ENCODE assay signal across 1 cellular context in the genomic region with DNA sequence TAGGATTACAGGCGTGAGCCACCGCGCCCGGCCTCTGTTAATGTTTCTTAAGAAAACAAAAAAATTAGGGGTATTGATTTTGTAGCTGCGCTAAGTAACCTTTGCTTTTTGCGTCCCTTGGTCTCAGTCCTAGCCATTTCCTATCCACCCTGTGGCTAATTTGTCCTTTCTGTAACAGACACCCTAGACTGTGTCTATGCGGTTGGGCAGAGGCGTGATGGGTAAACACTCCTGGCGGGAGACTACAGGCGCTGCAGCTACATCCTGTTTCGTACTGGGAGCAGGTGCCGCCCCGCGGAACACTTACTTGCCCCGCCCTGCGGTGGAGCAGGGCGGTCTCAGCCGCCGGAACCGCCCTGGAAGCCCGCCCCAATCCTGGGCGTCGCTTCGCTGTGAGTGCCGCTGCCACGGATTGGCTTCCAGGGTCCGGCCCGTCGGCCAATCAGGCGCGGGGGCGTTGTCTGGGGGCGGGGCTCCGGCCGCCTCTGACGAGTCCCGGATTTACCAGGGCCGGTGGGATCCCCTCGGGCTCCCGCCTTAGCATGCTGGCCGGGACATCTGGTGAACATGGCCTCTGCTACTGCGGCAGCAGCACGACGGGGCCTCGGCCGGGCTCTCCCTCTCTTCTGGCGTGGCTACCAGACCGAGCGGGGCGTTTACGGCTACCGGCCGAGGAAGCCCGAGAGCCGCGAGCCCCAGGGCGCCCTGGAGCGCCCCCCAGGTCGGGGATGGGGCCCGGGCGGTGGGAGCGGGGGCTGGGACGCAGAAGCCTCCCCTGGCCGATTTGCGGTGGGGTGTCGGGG.
A peak's percentile ranks its signal among the peaks of the same experiment; 100 is the strongest.
TF ChIP-seq lines count a peak whose summit lies in the region.

A gene with protein sequence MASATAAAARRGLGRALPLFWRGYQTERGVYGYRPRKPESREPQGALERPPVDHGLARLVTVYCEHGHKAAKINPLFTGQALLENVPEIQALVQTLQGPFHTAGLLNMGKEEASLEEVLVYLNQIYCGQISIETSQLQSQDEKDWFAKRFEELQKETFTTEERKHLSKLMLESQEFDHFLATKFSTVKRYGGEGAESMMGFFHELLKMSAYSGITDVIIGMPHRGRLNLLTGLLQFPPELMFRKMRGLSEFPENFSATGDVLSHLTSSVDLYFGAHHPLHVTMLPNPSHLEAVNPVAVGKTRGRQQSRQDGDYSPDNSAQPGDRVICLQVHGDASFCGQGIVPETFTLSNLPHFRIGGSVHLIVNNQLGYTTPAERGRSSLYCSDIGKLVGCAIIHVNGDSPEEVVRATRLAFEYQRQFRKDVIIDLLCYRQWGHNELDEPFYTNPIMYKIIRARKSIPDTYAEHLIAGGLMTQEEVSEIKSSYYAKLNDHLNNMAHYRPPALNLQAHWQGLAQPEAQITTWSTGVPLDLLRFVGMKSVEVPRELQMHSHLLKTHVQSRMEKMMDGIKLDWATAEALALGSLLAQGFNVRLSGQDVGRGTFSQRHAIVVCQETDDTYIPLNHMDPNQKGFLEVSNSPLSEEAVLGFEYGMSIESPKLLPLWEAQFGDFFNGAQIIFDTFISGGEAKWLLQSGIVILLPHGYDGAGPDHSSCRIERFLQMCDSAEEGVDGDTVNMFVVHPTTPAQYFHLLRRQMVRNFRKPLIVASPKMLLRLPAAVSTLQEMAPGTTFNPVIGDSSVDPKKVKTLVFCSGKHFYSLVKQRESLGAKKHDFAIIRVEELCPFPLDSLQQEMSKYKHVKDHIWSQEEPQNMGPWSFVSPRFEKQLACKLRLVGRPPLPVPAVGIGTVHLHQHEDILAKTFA (plus strand): TSS at position 488 of the 803 bp plus-strand sequence. CDS start 80 bp downstream, at position 568.

TF ChIP-seq in K562, 482 proteins besides CTCF, POLR2A, EP300 and RAD21 (continued from another document and continues in another):
- TF ChIP-seq SP2 (IDR thresholded peaks at IDR 0.05; ENCODE audit: extremely low read depth, low read depth, low read length, poor library complexity, severe bottlenecking) (peak; percentile 44), CXXC5 (CRISPR knock-in tag; IDR thresholded peaks at IDR 0.05) (peak; percentile 74), MBD1 (CRISPR knock-in tag; IDR thresholded peaks at IDR 0.05) (no peak), UBTF (IDR thresholded peaks at IDR 0.05; ENCODE audit: borderline replicate concordance in 1 of 2, low read depth in 2 of 2, low read length in 2 of 2) (0 out of 4 replicates have a peak, but pooled peaks of 1 of the 2 experiments have one; percentile 22), RBFOX2 (IDR thresholded peaks at IDR 0.05; ENCODE audit: low read depth, low read length) (peak; percentile 95), HOXB6 (CRISPR knock-in tag; IDR thresholded peaks at IDR 0.05; ENCODE audit: borderline replicate concordance) (no peak), CBX3 (IDR thresholded peaks at IDR 0.05; ENCODE audit: borderline replicate concordance in 1 of 2, low read length in 2 of 2) (peak in 1 of 2 experiments; percentile 87; a peak in 2 of 3 replicates), HMG20B (CRISPR knock-in tag; IDR thresholded peaks at IDR 0.05) (no peak), YY1 (IDR thresholded peaks at IDR 0.05; ENCODE audit: borderline replicate concordance in 1 of 3, control insufficient read depth in 1 of 3, extremely low read depth in 1 of 3, insufficient read depth in 3 of 3, insufficient read length in 1 of 3, insufficient replicate concordance in 2 of 3, low read depth in 1 of 3, low read length in 2 of 3) (peak in 1 of 3 experiments; percentile 76), STAG1 (CRISPR knock-in tag; IDR thresholded peaks at IDR 0.05; ENCODE audit: borderline replicate concordance) (no peak), SUPT5H (IDR thresholded peaks at IDR 0.05) (peak; percentile 78), RBM25 (IDR thresholded peaks at IDR 0.05; ENCODE audit: low read depth, low read length, severe bottlenecking) (peak; percentile 94), BHLHE40 (IDR thresholded peaks at IDR 0.05; ENCODE audit: low read length) (peak; percentile 72), CHD2 (IDR thresholded peaks at IDR 0.05; ENCODE audit: low read depth, low read length) (peak; percentile 52; the same call in 1 of the 2 replicates), BCLAF1 (IDR thresholded peaks at IDR 0.05; ENCODE audit: borderline replicate concordance in 1 of 2, control insufficient read depth in 1 of 2, low read depth in 2 of 2, low read length in 1 of 2) (0 out of 4 replicates have a peak, but pooled peaks of 1 of the 2 experiments have one; percentile 13), JUND (IDR thresholded peaks at IDR 0.05; ENCODE audit: borderline replicate concordance, low read depth, low read length) (peak; percentile 31; the same call in 1 of the 2 replicates), JUND (tag; IDR thresholded peaks at IDR 0.05; ENCODE audit: borderline replicate concordance, low read depth, low read length) (peak; percentile 64; the same call in 1 of the 3 replicates), CTBP1 (IDR thresholded peaks at IDR 0.05; ENCODE audit: borderline replicate concordance) (peak; percentile 92), DDX20 (tag; IDR thresholded peaks at IDR 0.05; ENCODE audit: low read depth) (no peak), KDM5B (IDR thresholded peaks at IDR 0.05; ENCODE audit: insufficient replicate concordance, low read depth, low read length) (peak; percentile 65), PTRF (tag; IDR thresholded peaks at IDR 0.05) (no peak), ZKSCAN1 (IDR thresholded peaks at IDR 0.05; ENCODE audit: low read depth, low read length) (0 out of 2 replicates have a peak, but pooled peaks have one; percentile 27), NRF1 (conservative IDR thresholded peaks at IDR 0.05 in 1 of 2, IDR thresholded peaks at IDR 0.05 in 1 of 2) (peak; percentile 79 to 82), SP1 (CRISPR knock-in tag; IDR thresholded peaks at IDR 0.05) (peak; percentile 87), TBP (optimal IDR thresholded peaks at IDR 0.05; ENCODE audit: low read depth, low read length) (peak; percentile 59), KLF16 (IDR thresholded peaks at IDR 0.05) (peak; percentile 60; the same call in 1 of the 2 replicates), HDAC2 (IDR thresholded peaks at IDR 0.05) (no peak)
- TF ChIP-seq, protein P1, sequence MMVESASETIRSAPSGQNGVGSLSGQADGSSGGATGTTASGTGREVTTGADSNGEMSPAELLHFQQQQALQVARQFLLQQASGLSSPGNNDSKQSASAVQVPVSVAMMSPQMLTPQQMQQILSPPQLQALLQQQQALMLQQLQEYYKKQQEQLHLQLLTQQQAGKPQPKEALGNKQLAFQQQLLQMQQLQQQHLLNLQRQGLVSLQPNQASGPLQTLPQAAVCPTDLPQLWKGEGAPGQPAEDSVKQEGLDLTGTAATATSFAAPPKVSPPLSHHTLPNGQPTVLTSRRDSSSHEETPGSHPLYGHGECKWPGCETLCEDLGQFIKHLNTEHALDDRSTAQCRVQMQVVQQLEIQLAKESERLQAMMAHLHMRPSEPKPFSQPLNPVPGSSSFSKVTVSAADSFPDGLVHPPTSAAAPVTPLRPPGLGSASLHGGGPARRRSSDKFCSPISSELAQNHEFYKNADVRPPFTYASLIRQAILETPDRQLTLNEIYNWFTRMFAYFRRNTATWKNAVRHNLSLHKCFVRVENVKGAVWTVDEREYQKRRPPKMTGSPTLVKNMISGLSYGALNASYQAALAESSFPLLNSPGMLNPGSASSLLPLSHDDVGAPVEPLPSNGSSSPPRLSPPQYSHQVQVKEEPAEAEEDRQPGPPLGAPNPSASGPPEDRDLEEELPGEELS (CRISPR knock-in tag; IDR thresholded peaks at IDR 0.05; ENCODE audit: borderline replicate concordance), result peak; percentile 80; the same call in 1 of the 2 replicates
- TF ChIP-seq, protein P2, sequence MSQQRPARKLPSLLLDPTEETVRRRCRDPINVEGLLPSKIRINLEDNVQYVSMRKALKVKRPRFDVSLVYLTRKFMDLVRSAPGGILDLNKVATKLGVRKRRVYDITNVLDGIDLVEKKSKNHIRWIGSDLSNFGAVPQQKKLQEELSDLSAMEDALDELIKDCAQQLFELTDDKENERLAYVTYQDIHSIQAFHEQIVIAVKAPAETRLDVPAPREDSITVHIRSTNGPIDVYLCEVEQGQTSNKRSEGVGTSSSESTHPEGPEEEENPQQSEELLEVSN (IDR thresholded peaks at IDR 0.05; ENCODE audit: borderline replicate concordance in 1 of 2, extremely low read depth in 1 of 2, insufficient read depth in 1 of 2, insufficient read length in 1 of 2, low read depth in 1 of 2, low read length in 1 of 2, poor library complexity in 1 of 2, severe bottlenecking in 1 of 2), result peak; percentile 84 to 91
- TF ChIP-seq, protein P3, sequence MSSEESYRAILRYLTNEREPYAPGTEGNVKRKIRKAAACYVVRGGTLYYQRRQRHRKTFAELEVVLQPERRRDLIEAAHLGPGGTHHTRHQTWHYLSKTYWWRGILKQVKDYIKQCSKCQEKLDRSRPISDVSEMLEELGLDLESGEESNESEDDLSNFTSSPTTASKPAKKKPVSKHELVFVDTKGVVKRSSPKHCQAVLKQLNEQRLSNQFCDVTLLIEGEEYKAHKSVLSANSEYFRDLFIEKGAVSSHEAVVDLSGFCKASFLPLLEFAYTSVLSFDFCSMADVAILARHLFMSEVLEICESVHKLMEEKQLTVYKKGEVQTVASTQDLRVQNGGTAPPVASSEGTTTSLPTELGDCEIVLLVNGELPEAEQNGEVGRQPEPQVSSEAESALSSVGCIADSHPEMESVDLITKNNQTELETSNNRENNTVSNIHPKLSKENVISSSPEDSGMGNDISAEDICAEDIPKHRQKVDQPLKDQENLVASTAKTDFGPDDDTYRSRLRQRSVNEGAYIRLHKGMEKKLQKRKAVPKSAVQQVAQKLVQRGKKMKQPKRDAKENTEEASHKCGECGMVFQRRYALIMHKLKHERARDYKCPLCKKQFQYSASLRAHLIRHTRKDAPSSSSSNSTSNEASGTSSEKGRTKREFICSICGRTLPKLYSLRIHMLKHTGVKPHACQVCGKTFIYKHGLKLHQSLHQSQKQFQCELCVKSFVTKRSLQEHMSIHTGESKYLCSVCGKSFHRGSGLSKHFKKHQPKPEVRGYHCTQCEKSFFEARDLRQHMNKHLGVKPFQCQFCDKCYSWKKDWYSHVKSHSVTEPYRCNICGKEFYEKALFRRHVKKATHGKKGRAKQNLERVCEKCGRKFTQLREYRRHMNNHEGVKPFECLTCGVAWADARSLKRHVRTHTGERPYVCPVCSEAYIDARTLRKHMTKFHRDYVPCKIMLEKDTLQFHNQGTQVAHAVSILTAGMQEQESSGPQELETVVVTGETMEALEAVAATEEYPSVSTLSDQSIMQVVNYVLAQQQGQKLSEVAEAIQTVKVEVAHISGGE (CRISPR knock-in tag; IDR thresholded peaks at IDR 0.05), result peak in 1 of 3 experiments; percentile 62; a peak in 1 of 6 replicates
- TF ChIP-seq, protein P4, sequence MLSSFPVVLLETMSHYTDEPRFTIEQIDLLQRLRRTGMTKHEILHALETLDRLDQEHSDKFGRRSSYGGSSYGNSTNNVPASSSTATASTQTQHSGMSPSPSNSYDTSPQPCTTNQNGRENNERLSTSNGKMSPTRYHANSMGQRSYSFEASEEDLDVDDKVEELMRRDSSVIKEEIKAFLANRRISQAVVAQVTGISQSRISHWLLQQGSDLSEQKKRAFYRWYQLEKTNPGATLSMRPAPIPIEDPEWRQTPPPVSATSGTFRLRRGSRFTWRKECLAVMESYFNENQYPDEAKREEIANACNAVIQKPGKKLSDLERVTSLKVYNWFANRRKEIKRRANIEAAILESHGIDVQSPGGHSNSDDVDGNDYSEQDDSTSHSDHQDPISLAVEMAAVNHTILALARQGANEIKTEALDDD (IDR thresholded peaks at IDR 0.05), result no peak
